In the genomic region with DNA sequence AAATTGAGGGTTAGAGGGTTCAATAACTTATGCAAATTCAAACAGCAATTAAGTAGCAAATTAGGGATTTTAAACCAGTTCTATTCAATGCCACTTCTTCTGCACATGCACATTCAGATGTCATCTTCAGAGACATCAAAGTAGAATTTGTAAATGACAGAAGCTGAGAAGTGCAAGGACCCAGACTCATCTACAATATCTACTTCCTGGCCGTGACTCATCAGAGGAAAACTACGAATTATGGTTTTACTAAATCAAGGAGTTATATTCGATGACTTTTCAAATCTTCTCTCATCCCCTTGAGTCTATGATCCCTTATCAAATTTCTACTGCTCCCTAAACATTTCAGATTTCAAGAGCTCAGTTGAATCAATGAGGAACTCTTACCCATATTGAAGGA, we compare ENCODE assay signal across 17 cellular contexts. TPM values are rescaled to one million over a fixed set of nuclear protein-coding genes. Genes with fewer than 3 reads are reported as not detected.
A peak's percentile ranks its signal among the peaks of the same experiment; 100 is the strongest.
DNase-seq lines count a peak whose midpoint lies in the region; ATAC-seq, FAIRE-seq and TF ChIP-seq lines count a peak whose summit lies in the region.
"Had no signal": no experiment of that assay in that cellular context is flagged by ENCODE, and none has a peak within 500 bp of the region (broad histone marks: within the 10 kb centered on the region; RNA-seq: fewer than 3 reads in every experiment).

No MANE protein-coding gene starts in this region.

- no peaks in the 10 kb centered on the region for H3K36me3 Mint-ChIP-seq in CD8-positive, alpha-beta T cell
- H3K36me3 Mint-ChIP-seq in activated naive CD8-positive, alpha-beta T cell treated with anti-CD3 and anti-CD28 coated beads, Interleukin-2, amount 10 ng/mL, durations not matched to agents 7 days and 5 days, result peaks cover 3% of the 10 kb centered on the region
- H3K36me3 Mint-ChIP-seq: IgD-negative memory B cell, WTC11 had no signal

- no peaks in the 10 kb centered on the region for H3K27me3 ChIP-seq in CD8-positive, alpha-beta T cell (ENCODE audit: insufficient read depth, low read length)
- no peaks in the 10 kb centered on the region for H3K27me3 ChIP-seq in lower lobe of right lung (ENCODE audit: low read depth)
- H3K27me3 ChIP-seq: gastroesophageal sphincter, tibial nerve had no signal

- no peak overlapping the region for H3K4me3 Mint-ChIP-seq in CD8-positive, alpha-beta T cell
- H3K4me3 Mint-ChIP-seq in activated naive CD8-positive, alpha-beta T cell treated with anti-CD3 and anti-CD28 coated beads, Interleukin-2, amount 10 ng/mL, durations not matched to agents 7 days and 5 days, result peak overlapping the region; percentile 49
- H3K4me3 Mint-ChIP-seq: IgD-negative memory B cell, WTC11 had no signal

- no peaks in the 10 kb centered on the region for H3K9me3 Mint-ChIP-seq in CD8-positive, alpha-beta T cell
- H3K9me3 Mint-ChIP-seq in activated naive CD8-positive, alpha-beta T cell treated with anti-CD3 and anti-CD28 coated beads, Interleukin-2, amount 10 ng/mL, durations not matched to agents 7 days and 5 days, result no peaks in the 10 kb centered on the region
- H3K9me3 Mint-ChIP-seq: IgD-negative memory B cell, WTC11 had no signal

- peak in 1 of 7 experiments; percentile 10 for DNase-seq in CD8-positive, alpha-beta T cell
- DNase-seq in HTR-8/SVneo (ENCODE audit: insufficient read length, low spot score) (no peak), lower lobe of right lung (no peak), NCI-H524 (lab: John Stamatoyannopoulos, UW) (no peak)
- DNase-seq in activated naive CD8-positive, alpha-beta T cell treated with anti-CD3 and anti-CD28 coated beads, Interleukin-2, amount 10 ng/mL, durations not matched to agents 7 days and 5 days, result no peak
- DNase-seq: effector CD8-positive, alpha-beta T cell; mucosa of descending colon; NCI-H446; psoas muscle had no signal

- no peak overlapping the region for H3K4me3 ChIP-seq in CD8-positive, alpha-beta T cell (ENCODE audit: low read depth, low read length)
- no peak overlapping the region for H3K4me3 ChIP-seq in lower lobe of right lung
- H3K4me3 ChIP-seq: gastroesophageal sphincter, mucosa of descending colon, psoas muscle, tibial nerve had no signal

- peaks cover 8% of the 10 kb centered on the region for H3K4me1 ChIP-seq in CD8-positive, alpha-beta T cell (ENCODE audit: insufficient read depth, low read length)
- H3K4me1 ChIP-seq in lower lobe of right lung, result peaks cover 40% of the 10 kb centered on the region

- POLR2A ChIA-PET in CD8-positive, alpha-beta T cell (lab: Charles Lee), result interaction anchor here (0.9 kb wide), 1 partner anchor 12 kb away, joined by 3 read pairs; no protein-coding TSS in a partner anchor
- POLR2A ChIA-PET in activated naive CD8-positive, alpha-beta T cell treated with anti-CD3 and anti-CD28 coated beads, Interleukin-2, amount 10 ng/mL, durations not matched to agents 7 days and 5 days (lab: Charles Lee), result interaction anchor here (0.7 to 2.6 kb wide), 4 partner anchors 23 to 112 kb away, joined by 3 to 9 read pairs (median 3); no protein-coding TSS in a partner anchor

- peak; percentile 52 for FAIRE-seq in HTR-8/SVneo (lab: Jason Lieb, UNC)
- FAIRE-seq: islet of Langerhans had no signal

- H3K4me1 Mint-ChIP-seq in CD8-positive, alpha-beta T cell (ENCODE audit: low read depth), result peaks cover 22% of the 10 kb centered on the region
- peaks cover 32% of the 10 kb centered on the region for H3K4me1 Mint-ChIP-seq in activated naive CD8-positive, alpha-beta T cell treated with anti-CD3 and anti-CD28 coated beads, Interleukin-2, amount 10 ng/mL, durations not matched to agents 7 days and 5 days

- TF ChIP-seq CTCF in CD8-positive, alpha-beta T cell (IDR thresholded peaks at IDR 0.05), result no peak
- no peak for TF ChIP-seq CTCF in lower lobe of right lung (IDR thresholded peaks at IDR 0.05)

- H3K36me3 ChIP-seq in CD8-positive, alpha-beta T cell (ENCODE audit: insufficient read depth, low read length), result no peaks in the 10 kb centered on the region
- no peaks in the 10 kb centered on the region for H3K36me3 ChIP-seq in lower lobe of right lung
- H3K36me3 ChIP-seq: gastroesophageal sphincter, tibial nerve had no signal

- no peak overlapping the region for H3K27ac ChIP-seq in CD8-positive, alpha-beta T cell (ENCODE audit: low read depth, low read length)
- H3K27ac ChIP-seq in lower lobe of right lung, result peak overlapping the region; percentile 2
- H3K27ac ChIP-seq: gastroesophageal sphincter, psoas muscle had no signal

- H3K9me3 ChIP-seq in CD8-positive, alpha-beta T cell (ENCODE audit: low read length), result no peaks in the 10 kb centered on the region
- no peaks in the 10 kb centered on the region for H3K9me3 ChIP-seq in lower lobe of right lung
- H3K9me3 ChIP-seq: gastroesophageal sphincter, mucosa of descending colon, psoas muscle, tibial nerve had no signal

- no peak overlapping the region for H3K27ac Mint-ChIP-seq in CD8-positive, alpha-beta T cell
- H3K27ac Mint-ChIP-seq in activated naive CD8-positive, alpha-beta T cell treated with anti-CD3 and anti-CD28 coated beads, Interleukin-2, amount 10 ng/mL, durations not matched to agents 7 days and 5 days, result no peak overlapping the region
- H3K27ac Mint-ChIP-seq: IgD-negative memory B cell, WTC11 had no signal

- no peaks in the 10 kb centered on the region for H3K27me3 Mint-ChIP-seq in CD8-positive, alpha-beta T cell (ENCODE audit: low read depth)
- H3K27me3 Mint-ChIP-seq in activated naive CD8-positive, alpha-beta T cell treated with anti-CD3 and anti-CD28 coated beads, Interleukin-2, amount 10 ng/mL, durations not matched to agents 7 days and 5 days, result no peaks in the 10 kb centered on the region

- CTCF ChIA-PET in CD8-positive, alpha-beta T cell (lab: Charles Lee), result interaction anchor here (1.6 to 2.6 kb wide), 3 partner anchors 15 to 351 kb away, joined by 4 to 12 read pairs (median 8); no protein-coding TSS in a partner anchor

- ATAC-seq in CD8-positive, alpha-beta T cell, result peak; percentile 70
- peak; percentile 65 for ATAC-seq in activated naive CD8-positive, alpha-beta T cell treated with anti-CD3 and anti-CD28 coated beads, Interleukin-2, amount 10 ng/mL, durations not matched to agents 7 days and 5 days (ENCODE audit: low read depth)
- ATAC-seq in lower lobe of right lung, result no peak
- no peak for ATAC-seq in HG03378 (IDR thresholded peaks at IDR 0.05; ENCODE audit: unreplicated experiment)
- ATAC-seq in HG03469 (IDR thresholded peaks at IDR 0.05; ENCODE audit: unreplicated experiment), result no peak
- ATAC-seq in GM19328 (IDR thresholded peaks at IDR 0.05; ENCODE audit: unreplicated experiment), result no peak
- ATAC-seq: gastroesophageal sphincter, mucosa of descending colon had no signal

- intact Hi-C loops in CD8-positive, alpha-beta T cell (cut with DNase I, micrococcal nuclease), result loop anchor here (2.0 to 5.0 kb wide), 2 partner anchors 18 to 47 kb away; no protein-coding TSS in a partner anchor
- intact Hi-C loops in lower lobe of right lung (cut with DNase I), result no loop called here

RNA-seq across cellular contexts. Expression of gene STAT4, which starts 20.0 kb away (rescaled TPM):
- 100 to 1,000 TPM; 136 to 141 TPM for total RNA-seq in CD8-positive, alpha-beta T cell
- 100 to 1,000 TPM; 170 to 177 TPM for total RNA-seq in activated naive CD8-positive, alpha-beta T cell treated with anti-CD3 and anti-CD28 coated beads, Interleukin-2, amount 10 ng/mL, durations not matched to agents 7 days and 5 days
- total RNA-seq in lower lobe of right lung, result 5.8 TPM

Comparison
In these comparisons a context has a peak if more than half of its experiments do, and no peak if none do; other contexts are left out.
1. ATAC-seq: peak in CD8-positive, alpha-beta T cell (single experiment) and activated naive CD8-positive, alpha-beta T cell treated with anti-CD3 and anti-CD28 coated beads, Interleukin-2, amount 10 ng/mL, durations not matched to agents 7 days and 5 days (single experiment); none in lower lobe of right lung (0 of 2), HG03378 (single experiment), HG03469 (single experiment) and GM19328 (single experiment).
2. RNA of gene STAT4, which starts 20.0 kb away (total RNA-seq): 170 to 177 TPM in activated naive CD8-positive, alpha-beta T cell treated with anti-CD3 and anti-CD28 coated beads, Interleukin-2, amount 10 ng/mL, durations not matched to agents 7 days and 5 days and 136 to 141 TPM in CD8-positive, alpha-beta T cell; 5.8 TPM in lower lobe of right lung (single experiment); every median in the first group is over 10 times any median in the second.